Comparison of ENCODE assay signal across 22 cellular contexts in the genomic region with DNA sequence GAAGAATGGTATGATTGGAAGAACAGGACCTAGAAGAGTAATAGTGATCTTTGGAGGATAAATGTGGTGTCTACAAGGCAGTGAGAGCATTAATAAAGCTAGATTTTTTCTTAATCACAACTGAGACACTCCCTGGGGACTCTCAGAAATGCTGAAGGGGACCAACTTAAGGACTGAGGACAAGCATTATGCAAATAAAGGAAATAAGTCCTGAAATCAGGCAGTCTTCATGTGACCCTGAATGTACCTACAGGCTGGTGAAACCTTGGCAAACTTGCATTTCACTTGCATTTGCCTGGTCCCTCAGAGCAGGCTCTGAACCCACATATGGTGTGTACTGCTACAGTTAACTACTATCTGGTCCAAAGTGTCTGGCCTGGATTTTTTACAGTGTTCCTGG.
"Had no signal": no experiment of that assay in that cellular context is flagged by ENCODE, and none has a peak within 500 bp of the region (broad histone marks: within the 10 kb centered on the region; RNA-seq: fewer than 3 reads in every experiment).

No MANE protein-coding gene starts in this region.

- ATAC-seq: activated CD8-positive, alpha-beta T cell treated with anti-CD3 and anti-CD28 coated beads for 36 hours; left ventricle myocardium superior; mucosa of descending colon; naive thymus-derived CD4-positive, alpha-beta T cell; stimulated activated naive CD8-positive, alpha-beta T cell treated with anti-CD3 and anti-CD28 coated beads, Interleukin-15, Interleukin-2, amounts not matched to agents 100 U/mL and 50 U/mL, for 24 hours had no signal

- H3K4me1 Mint-ChIP-seq: activated CD4-positive, alpha-beta T cell treated with anti-CD3 and anti-CD28 coated beads, Interleukin-2, amount 10 ng/mL, durations not matched to agents 24 days and 14 days; activated naive CD4-positive, alpha-beta T cell treated with anti-CD3 and anti-CD28 coated beads, Interleukin-2, amount 10 ng/mL, durations not matched to agents 7 days and 5 days; immature natural killer cell; neural progenitor cell had no signal

- DNase-seq: activated CD4-positive, alpha-beta T cell treated with anti-CD3 and anti-CD28 coated beads, Interleukin-2, amount 10 ng/mL, durations not matched to agents 24 days and 14 days; activated CD8-positive, alpha-beta T cell treated with anti-CD3 and anti-CD28 coated beads for 36 hours; activated effector memory CD4-positive, alpha-beta T cell treated with Interleukin-2 at 50 U/mL for 16 hours; activated naive CD4-positive, alpha-beta T cell treated with anti-CD3 and anti-CD28 coated beads, Interleukin-2, amount 10 ng/mL, durations not matched to agents 7 days and 5 days; activated T-cell treated with anti-CD3 and anti-CD28 coated beads, Interleukin-2, amount 50 U/mL, for 24 hours; immature natural killer cell; left ventricle myocardium superior; mucosa of descending colon; naive thymus-derived CD4-positive, alpha-beta T cell; stimulated activated CD4-positive, alpha-beta T cell treated with anti-CD3 and anti-CD28 coated beads, Interleukin-12 subunit alpha, Interleukin-12 subunit beta, amount 100 ng/mL, for 4 hours; stimulated activated CD4-positive, alpha-beta T cell treated with anti-CD3 and anti-CD28 coated beads, Interleukin-1b, Interleukin-23, amount 100 ng/mL, for 48 hours; stimulated activated naive CD8-positive, alpha-beta T cell treated with anti-CD3 and anti-CD28 coated beads, Interleukin-15, Interleukin-2, amounts not matched to agents 100 U/mL and 50 U/mL, for 24 hours; substantia nigra; T1000; trophoblast cell had no signal

- H3K4me2 ChIP-seq: neural progenitor cell had no signal

- H2AFZ ChIP-seq: neural progenitor cell had no signal

- H3K9me3 Mint-ChIP-seq: activated CD4-positive, alpha-beta T cell treated with anti-CD3 and anti-CD28 coated beads, Interleukin-2, amount 10 ng/mL, durations not matched to agents 24 days and 14 days; activated CD8-positive, alpha-beta T cell treated with anti-CD3 and anti-CD28 coated beads for 36 hours; activated naive CD4-positive, alpha-beta T cell treated with anti-CD3 and anti-CD28 coated beads, Interleukin-2, amount 10 ng/mL, durations not matched to agents 7 days and 5 days; activated T-cell treated with anti-CD3 and anti-CD28 coated beads, Interleukin-2, amount 50 U/mL, for 24 hours; memory B cell; naive thymus-derived CD4-positive, alpha-beta T cell; neural progenitor cell had no signal

- H3K27me3 Mint-ChIP-seq: activated CD8-positive, alpha-beta T cell treated with anti-CD3 and anti-CD28 coated beads for 36 hours; activated naive CD4-positive, alpha-beta T cell treated with anti-CD3 and anti-CD28 coated beads, Interleukin-2, amount 10 ng/mL, durations not matched to agents 7 days and 5 days; activated T-cell treated with anti-CD3 and anti-CD28 coated beads, Interleukin-2, amount 50 U/mL, for 24 hours; memory B cell had no signal

- H3K4me3 Mint-ChIP-seq: activated CD4-positive, alpha-beta T cell treated with anti-CD3 and anti-CD28 coated beads, Interleukin-2, amount 10 ng/mL, durations not matched to agents 24 days and 14 days; activated CD8-positive, alpha-beta T cell treated with anti-CD3 and anti-CD28 coated beads for 36 hours; activated naive CD4-positive, alpha-beta T cell treated with anti-CD3 and anti-CD28 coated beads, Interleukin-2, amount 10 ng/mL, durations not matched to agents 7 days and 5 days; activated T-cell treated with anti-CD3 and anti-CD28 coated beads, Interleukin-2, amount 50 U/mL, for 24 hours; immature natural killer cell; memory B cell; naive thymus-derived CD4-positive, alpha-beta T cell; neural progenitor cell had no signal

- H3K4me1 ChIP-seq: breast epithelium, neural progenitor cell, prostate gland, right atrium auricular region, vagina had no signal

- H3K36me3 Mint-ChIP-seq: activated naive CD4-positive, alpha-beta T cell treated with anti-CD3 and anti-CD28 coated beads, Interleukin-2, amount 10 ng/mL, durations not matched to agents 7 days and 5 days; immature natural killer cell; memory B cell; naive thymus-derived CD4-positive, alpha-beta T cell; neural progenitor cell had no signal

- H3K27ac ChIP-seq: breast epithelium, coronary artery, neural progenitor cell, prostate gland, right atrium auricular region, vagina had no signal

- H3K4me3 ChIP-seq: breast epithelium, coronary artery, mucosa of descending colon, neural progenitor cell, prostate gland, right atrium auricular region, vagina had no signal

- H3K27me3 ChIP-seq: breast epithelium, neural progenitor cell, right atrium auricular region, vagina had no signal

- H3K27ac Mint-ChIP-seq: activated CD4-positive, alpha-beta T cell treated with anti-CD3 and anti-CD28 coated beads, Interleukin-2, amount 10 ng/mL, durations not matched to agents 24 days and 14 days; activated CD8-positive, alpha-beta T cell treated with anti-CD3 and anti-CD28 coated beads for 36 hours; activated naive CD4-positive, alpha-beta T cell treated with anti-CD3 and anti-CD28 coated beads, Interleukin-2, amount 10 ng/mL, durations not matched to agents 7 days and 5 days; activated T-cell treated with anti-CD3 and anti-CD28 coated beads, Interleukin-2, amount 50 U/mL, for 24 hours; immature natural killer cell; memory B cell; naive thymus-derived CD4-positive, alpha-beta T cell; neural progenitor cell had no signal

- H3K36me3 ChIP-seq: breast epithelium, neural progenitor cell, prostate gland, right atrium auricular region, vagina had no signal
